8 cellular contexts compared by ENCODE assay signal in the genomic region with DNA sequence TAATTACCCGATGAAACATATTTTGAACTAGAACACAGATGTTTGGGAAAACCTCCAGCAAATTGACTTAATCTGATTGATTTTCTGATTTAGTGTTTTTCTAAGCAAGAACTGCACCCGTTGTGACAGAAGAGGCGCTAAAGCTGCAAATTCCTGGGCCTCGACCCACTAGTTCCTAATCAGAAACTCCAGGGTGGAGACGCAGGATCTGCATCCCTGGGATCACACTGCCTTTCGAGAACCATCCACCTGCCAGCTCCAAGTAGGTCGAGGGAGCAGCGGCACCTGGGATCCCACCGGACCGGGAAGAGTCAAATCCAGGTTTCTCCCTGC.
DNase-seq lines count a peak whose midpoint lies in the region; ATAC-seq, FAIRE-seq and TF ChIP-seq lines count a peak whose summit lies in the region.

No MANE protein-coding gene starts in this region.

- TF ChIP-seq CTCF in Loucy (conservative IDR thresholded peaks at IDR 0.05; ENCODE audit: low read length) (no peak), H1 (IDR thresholded peaks at IDR 0.05; ENCODE audit: control extremely low read depth in 1 of 3, insufficient read depth in 1 of 3, low read depth in 1 of 3, low read length in 3 of 3) (peak; percentile 14 to 25 (median 18); a peak in 3 of 4 replicates), nephron (IDR thresholded peaks at IDR 0.05; ENCODE audit: unreplicated experiment in 3 of 3) (no peak)

- peaks cover 10% of the 10 kb centered on the region for H3K4me1 Mint-ChIP-seq in nephron

- H2AFZ ChIP-seq in Loucy (ENCODE audit: low read length) (peak overlapping the region; percentile 92), H1 (ENCODE audit: low read length) (peak overlapping the region; percentile 26; the same call in 1 of the 2 replicates)

- peak; percentile 72 for DNase-seq in NCI-H748 (lab: John Stamatoyannopoulos, UW; ENCODE audit: unreplicated experiment)
- DNase-seq in NCI-H748 treated with DMSO at 0.1 percent for 48 hours (lab: John Stamatoyannopoulos, UW), result no peak
- no peak for DNase-seq in H1 (ENCODE audit: low read depth in 1 of 2, low spot score in 2 of 2)
- DNase-seq in retina, result no peak
- no peak for DNase-seq in DMS114 treated with DMSO at 0.1 percent for 48 hours (lab: John Stamatoyannopoulos, UW; ENCODE audit: unreplicated experiment)

- H3K27me3 ChIP-seq in Loucy (ENCODE audit: insufficient read depth, low read length, poor library complexity, severe bottlenecking) (no peaks in the 10 kb centered on the region), H1 (replicated peaks in 1 of 4; ENCODE audit: control insufficient read depth in 3 of 4, extremely low read depth in 1 of 4, insufficient read depth in 3 of 4, low read length in 3 of 4) (peaks cover 0 to 7% (median 6%) of the 10 kb centered on the region in 4 experiments; a peak in 5 of 7 replicates)

- peaks cover 3% of the 10 kb centered on the region; the same call in 1 of the 2 replicates for H3K23me2 ChIP-seq in H1 (ENCODE audit: low read depth, low read length)

- H2BK20ac ChIP-seq in H1 (ENCODE audit: low read length), result 0 out of 2 replicates have a peak overlapping the region, but pooled peaks have one; percentile 2

- no peak overlapping the region for H2AK5ac ChIP-seq in H1 (ENCODE audit: low read depth, low read length)

- ATAC-seq in HG03039 (IDR thresholded peaks at IDR 0.05; ENCODE audit: unreplicated experiment), result no peak

- H3K4me1 ChIP-seq in Loucy (ENCODE audit: insufficient read depth, low read length, poor library complexity, severe bottlenecking) (peaks cover 11% of the 10 kb centered on the region), H1 (replicated peaks in 1 of 4; ENCODE audit: control insufficient read depth in 3 of 4, insufficient read depth in 4 of 4, low read length in 3 of 4) (peaks cover 0 to 3% (median 3%) of the 10 kb centered on the region in 4 experiments; a peak in 4 of 7 replicates)

- H3K4me3 ChIP-seq in Loucy (ENCODE audit: low read length, poor library complexity, severe bottlenecking), result peak overlapping the region; percentile 85
- H3K4me3 ChIP-seq in H1 (ENCODE audit: extremely low read depth in 1 of 4, insufficient read depth in 2 of 4, low read depth in 3 of 4, low read length in 4 of 4), result peak overlapping the region; percentile 21 to 75 (median 66); a peak in 7 of 8 replicates

- H4K20me1 ChIP-seq in Loucy (ENCODE audit: insufficient read depth, low read length, poor library complexity, severe bottlenecking), result no peaks in the 10 kb centered on the region
- H4K20me1 ChIP-seq in H1 (replicated peaks in 1 of 2; ENCODE audit: control insufficient read depth in 1 of 2, insufficient read depth in 2 of 2, low read length in 2 of 2), result no peaks in the 10 kb centered on the region

- TF ChIP-seq EP300 in H1 (IDR thresholded peaks at IDR 0.05; ENCODE audit: borderline replicate concordance in 1 of 2, low read depth in 2 of 2, low read length in 2 of 2), result no peak

- H3K36me3 ChIP-seq in Loucy (ENCODE audit: insufficient read depth, low read length) (no peaks in the 10 kb centered on the region), H1 (ENCODE audit: control insufficient read depth in 2 of 4, insufficient read depth in 4 of 4, low read length in 3 of 4) (no peaks in the 10 kb centered on the region)

- CTCF ChIA-PET in H1 (lab: Charles Lee; ENCODE audit: partially characterized antibody), result interaction anchor here (0.5 to 6.1 kb wide), 25 partner anchors 8 to 933 kb away, joined by 3 to 36 read pairs (median 4); no protein-coding TSS in a partner anchor

- H3K27ac ChIP-seq in H1 (ENCODE audit: low read depth, low read length), result no peak overlapping the region

- TF ChIP-seq POLR2A in H1 (IDR thresholded peaks at IDR 0.05; ENCODE audit: control extremely low read depth in 1 of 2, low read depth in 2 of 2, low read length in 2 of 2), result no peak

- H3K9ac ChIP-seq in Loucy (ENCODE audit: low read depth, low read length, poor library complexity, severe bottlenecking) (peak overlapping the region; percentile 85), H1 (replicated peaks in 1 of 4; ENCODE audit: extremely low read depth in 1 of 4, low read depth in 3 of 4, low read length in 3 of 4) (no peak overlapping the region)

- no peaks in the 10 kb centered on the region for H3K9me3 Mint-ChIP-seq in nephron

- peak overlapping the region; percentile 44 for H4K91ac ChIP-seq in H1 (replicated peaks; ENCODE audit: insufficient read length, low read length)

- peak overlapping the region; percentile 89 for H3K4me2 ChIP-seq in Loucy (ENCODE audit: low read depth, low read length, poor library complexity, severe bottlenecking)
- H3K4me2 ChIP-seq in H1 (ENCODE audit: insufficient read depth in 1 of 2, low read depth in 2 of 2, low read length in 2 of 2), result peak overlapping the region; percentile 76 to 78

- no peaks in the 10 kb centered on the region for H3K9me2 ChIP-seq in Loucy (replicated peaks; ENCODE audit: low read depth, low read length)

- H2BK12ac ChIP-seq in H1 (ENCODE audit: low read depth, low read length), result no peak overlapping the region

- peak overlapping the region; percentile 50 for H2BK120ac ChIP-seq in H1 (replicated peaks; ENCODE audit: low read depth, low read length)

- 18% methylated on average over 10 of the region's 10 CpGs; no CpG with 5 or more reads in 1 of the 2 experiments for WGBS in H1 (ENCODE audit: extremely low coverage in 1 of 2, insufficient coverage in 1 of 2, insufficient read length in 1 of 2, insufficient replicate concordance in 2 of 2, low coverage in 1 of 2, low lambda C conversion rate in 2 of 2, missing lambda C conversion rate in 1 of 2), 2 experiments

- H3K4ac ChIP-seq in H1 (replicated peaks; ENCODE audit: insufficient read length, low read depth, low read length), result no peak overlapping the region

- H2BK5ac ChIP-seq in H1 (ENCODE audit: low read depth, low read length), result 0 out of 2 replicates have a peak overlapping the region, but pooled peaks have one; percentile 35

- H3K79me1 ChIP-seq in H1 (ENCODE audit: low read depth, low read length), result no peaks in the 10 kb centered on the region

- peak overlapping the region; percentile 65 for H4K5ac ChIP-seq in H1 (ENCODE audit: insufficient read length, low read depth, low read length)

- no peak overlapping the region for H3K56ac ChIP-seq in H1 (replicated peaks; ENCODE audit: insufficient read length, low read depth, low read length)

- H3K79me2 ChIP-seq in Loucy (ENCODE audit: insufficient read depth, low read length), result no peaks in the 10 kb centered on the region
- no peaks in the 10 kb centered on the region for H3K79me2 ChIP-seq in H1 (ENCODE audit: control insufficient read depth in 1 of 2, insufficient read depth in 2 of 2, low read length in 2 of 2)

- H3F3A ChIP-seq in Loucy (ENCODE audit: low read depth), result no peaks in the 10 kb centered on the region

- H2BK15ac ChIP-seq in H1 (ENCODE audit: low read length), result no peak overlapping the region

- H3K27me3 Mint-ChIP-seq in nephron (ENCODE audit: low read depth), result peaks cover 28% of the 10 kb centered on the region

- H3K18ac ChIP-seq in H1 (ENCODE audit: extremely low read depth, low read length), result no peak overlapping the region

- H3K36me3 Mint-ChIP-seq in nephron (ENCODE audit: low read depth), result no peaks in the 10 kb centered on the region

- peak overlapping the region; percentile 12 to 81 (median 78) for H3K27ac Mint-ChIP-seq in nephron

- POLR2A ChIA-PET in H1 (lab: Charles Lee; ENCODE audit: partially characterized antibody), result interaction anchor here (0.7 to 1.8 kb wide), 4 partner anchors 10 to 16 kb away, joined by 3 to 4 read pairs (median 3); no protein-coding TSS in a partner anchor

- no peak; a peak in 1 of 4 replicates for TF ChIP-seq RAD21 in H1 (IDR thresholded peaks at IDR 0.05 in 1 of 2, conservative IDR thresholded peaks at IDR 0.05 in 1 of 2; ENCODE audit: low read depth in 2 of 2, low read length in 2 of 2)

- H3K9me3 ChIP-seq in Loucy (ENCODE audit: insufficient read depth, low read depth, low read length) (no peaks in the 10 kb centered on the region), H1 (ENCODE audit: insufficient read depth in 2 of 2, low read depth in 1 of 2, low read length in 1 of 2) (peaks cover 0 to 6% of the 10 kb centered on the region in 2 experiments; a peak in 2 of 4 replicates)

- peak; percentile 62 for FAIRE-seq in H1 (lab: Jason Lieb, UNC)

- H3K23ac ChIP-seq in H1 (ENCODE audit: insufficient read length), result no peak overlapping the region

- H3K4me3 Mint-ChIP-seq in nephron, result peak overlapping the region; percentile 91 to 94 (median 92)

- no peak overlapping the region for H3K14ac ChIP-seq in H1 (ENCODE audit: insufficient read length)

- peak overlapping the region; percentile 93; the same call in 1 of the 2 replicates for H4K8ac ChIP-seq in H1 (ENCODE audit: extremely low read depth, insufficient read depth, low read length)

TF ChIP-seq in H1, 55 proteins besides CTCF, POLR2A, EP300 and RAD21:
- peak; percentile 81 for TF ChIP-seq TEAD4 (IDR thresholded peaks at IDR 0.05; ENCODE audit: low read depth, low read length)
- no peak for TF ChIP-seq NANOG (IDR thresholded peaks at IDR 0.05; ENCODE audit: insufficient read depth, low read depth, low read length, poor library complexity, severe bottlenecking)

Comparison
In these comparisons a context has a peak if more than half of its experiments do, and no peak if none do; other contexts are left out.
1. CTCF ChIP-seq: peak in H1 (3 of 3); none in Loucy (single experiment) and nephron (0 of 3).